ENCODE assay signal across 7 cellular contexts in genomic region chrX:148310402-148311200, GRCh38.
DNase-seq lines count a peak whose midpoint lies in the region; ATAC-seq and TF ChIP-seq lines count a peak whose summit lies in the region.

No MANE protein-coding gene starts in this region.

- BruUV-seq in A673 (replicated peaks; lab: Mats Ljungman, UMichigan), result no TSS peak

- no peaks in the 10 kb centered on the region for H3K9me2 ChIP-seq in MM.1S (replicated peaks; ENCODE audit: insufficient read depth, low read length)

- POLR2A ChIA-PET in A673 (lab: Charles Lee; ENCODE audit: low non-redundant PET), result no interaction called here

- H2AFZ ChIP-seq in MM.1S (ENCODE audit: low read length), result no peak overlapping the region

- H3K27me3 ChIP-seq in MM.1S (replicated peaks; ENCODE audit: insufficient read depth, low read length) (no peaks in the 10 kb centered on the region), A673 (replicated peaks; ENCODE audit: insufficient read depth, low read depth, low read length, poor library complexity) (no peaks in the 10 kb centered on the region)

- CTCF ChIA-PET in A673 (lab: Charles Lee), result no interaction called here

- TF ChIP-seq CTCF in MM.1S (IDR thresholded peaks at IDR 0.05; ENCODE audit: low read length), result no peak
- TF ChIP-seq CTCF in A673 (conservative IDR thresholded peaks at IDR 0.05; ENCODE audit: low read depth, low read length), result no peak
- no peak for TF ChIP-seq CTCF in HFFc6 (IDR thresholded peaks at IDR 0.05)

- H3K79me2 ChIP-seq in MM.1S (ENCODE audit: low read length), result no peaks in the 10 kb centered on the region

- H3K9me3 ChIP-seq in MM.1S (replicated peaks; ENCODE audit: insufficient read depth, low read length), result no peaks in the 10 kb centered on the region
- peaks cover 11% of the 10 kb centered on the region for H3K9me3 ChIP-seq in A673 (ENCODE audit: low read depth, low read length, poor library complexity, severe bottlenecking)

- peaks cover 7% of the 10 kb centered on the region; the same call in 1 of the 2 replicates for H3K9me3 Mint-ChIP-seq in HFFc6

- no peaks in the 10 kb centered on the region for H3K27me3 Mint-ChIP-seq in HFFc6 (ENCODE audit: insufficient read depth)

- no peak overlapping the region for H3K27ac Mint-ChIP-seq in HFFc6

- DNase-seq in MM.1S (peak; percentile 75), A673 (ENCODE audit: low spot score) (no peak), HFFc6 (no peak), mucosa of gallbladder (ENCODE audit: low spot score) (no peak)
- peak; percentile 7 to 12 for DNase-seq in activated T-helper 1 cell treated with anti-CD3 and anti-CD28 coated beads, Interleukin-2, amount 50 U/mL, for 16 hours (ENCODE audit: low read depth in 1 of 2, low spot score in 1 of 2)
- DNase-seq in stimulated activated CD8-positive, alpha-beta memory T cell treated with anti-CD3 and anti-CD28 coated beads, Interleukin-7, amount 100 ng/mL, for 4 hours (ENCODE audit: low read depth in 2 of 2), result peak; percentile 7 to 26

- no peak overlapping the region for H3K4me3 Mint-ChIP-seq in HFFc6

- no peaks in the 10 kb centered on the region for H3F3A ChIP-seq in MM.1S (ENCODE audit: insufficient read depth, low read length)

- intact Hi-C loops in A673 (cut with micrococcal nuclease; ENCODE audit: unreplicated experiment), result no loop called here

- H3K4me1 Mint-ChIP-seq in HFFc6 (ENCODE audit: low read depth), result no peaks in the 10 kb centered on the region

- H4K20me1 ChIP-seq in MM.1S (ENCODE audit: insufficient read depth, low read length), result no peaks in the 10 kb centered on the region

- H3K4me2 ChIP-seq in MM.1S (ENCODE audit: low read depth, low read length), result no peak overlapping the region

- no peak overlapping the region for H3K4me3 ChIP-seq in MM.1S (ENCODE audit: low read length)
- no peak overlapping the region for H3K4me3 ChIP-seq in A673 (ENCODE audit: low read depth, low read length, poor library complexity, severe bottlenecking)

- no peak overlapping the region for H3K9ac ChIP-seq in MM.1S (ENCODE audit: low read length)

- no peaks in the 10 kb centered on the region for H3K36me3 Mint-ChIP-seq in HFFc6 (ENCODE audit: low read depth)

- H3K4me1 ChIP-seq in MM.1S (ENCODE audit: low read length) (no peaks in the 10 kb centered on the region), A673 (ENCODE audit: insufficient read depth, low read length, poor library complexity, severe bottlenecking) (no peaks in the 10 kb centered on the region)

- peak; percentile 62 for ATAC-seq in GM21515 (IDR thresholded peaks at IDR 0.05; ENCODE audit: unreplicated experiment)

- H3K27ac ChIP-seq in MM.1S (ENCODE audit: low read length) (no peak overlapping the region), A673 (ENCODE audit: low read depth, low read length, poor library complexity, severe bottlenecking) (no peak overlapping the region)

- H3K36me3 ChIP-seq in MM.1S (replicated peaks; ENCODE audit: insufficient read depth, low read length), result no peaks in the 10 kb centered on the region
- H3K36me3 ChIP-seq in A673 (ENCODE audit: insufficient read depth, low read length, poor library complexity, severe bottlenecking), result no peaks in the 10 kb centered on the region

Comparison
In these comparisons a context has a peak if more than half of its experiments do, and no peak if none do; other contexts are left out.
1. DNase-seq: peak in MM.1S (single experiment), activated T-helper 1 cell treated with anti-CD3 and anti-CD28 coated beads, Interleukin-2, amount 50 U/mL, for 16 hours (2 of 2) and stimulated activated CD8-positive, alpha-beta memory T cell treated with anti-CD3 and anti-CD28 coated beads, Interleukin-7, amount 100 ng/mL, for 4 hours (2 of 2); none in A673 (single experiment), HFFc6 (single experiment) and mucosa of gallbladder (single experiment).